ENCODE assay signal across 27 cellular contexts in the genomic region with DNA sequence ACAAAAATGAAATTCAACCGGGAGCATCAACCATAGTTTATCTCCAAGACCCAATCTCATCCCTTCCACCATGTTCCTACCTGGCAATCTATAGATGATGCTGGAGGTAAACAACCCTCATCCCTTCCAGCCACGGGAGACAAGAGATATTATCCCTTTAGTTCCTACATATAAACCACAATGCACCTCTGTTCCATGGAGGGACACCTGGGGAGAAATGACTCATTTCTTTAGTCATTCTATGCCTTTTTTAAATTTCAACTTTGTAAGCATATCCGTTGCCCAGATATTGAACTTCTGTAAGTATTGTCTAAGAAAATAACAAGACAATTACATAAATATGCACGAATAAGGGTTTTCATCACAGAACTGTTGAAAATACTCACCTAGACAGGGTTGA.
"Had no signal": no experiment of that assay in that cellular context is flagged by ENCODE, and none has a peak within 500 bp of the region (broad histone marks: within the 10 kb centered on the region; RNA-seq: fewer than 3 reads in every experiment).

No MANE protein-coding gene starts in this region.

- H3K4me1 ChIP-seq: left ventricle myocardium inferior, stomach, testis, thyroid gland, transverse colon, upper lobe of right lung had no signal

- DNase-seq: hypothalamus; immature natural killer cell; kidney; left colon; left ventricle myocardium inferior; midbrain; mucosa of descending colon; naive thymus-derived CD4-positive, alpha-beta T cell; ovary; right cardiac atrium; stimulated activated CD4-positive, alpha-beta T cell treated with anti-CD3 and anti-CD28 coated beads, Interleukin-12 subunit alpha, Interleukin-12 subunit beta, amount 100 ng/mL, for 4 hours; stimulated activated CD4-positive, alpha-beta T cell treated with anti-CD3 and anti-CD28 coated beads, Interleukin-15, amount 100 ng/mL, for 24 hours; stimulated activated CD4-positive, alpha-beta T cell treated with anti-CD3 and anti-CD28 coated beads, Interleukin-2, amount 100 ng/mL, for 24 hours; stimulated activated CD4-positive, alpha-beta T cell treated with anti-CD3 and anti-CD28 coated beads, Interleukin-4, amount 100 ng/mL, for 1 hour; stimulated activated naive B cell treated with anti-CD40 and anti-IgM and Interleukin-4, amounts not matched to agents 10 μg/mL and 1 μg/mL and 100 μg/mL, for 72 hours; stimulated activated naive CD8-positive, alpha-beta T cell treated with anti-CD3 and anti-CD28 coated beads, Interleukin-15, Interleukin-2, amounts not matched to agents 100 U/mL and 50 U/mL, for 24 hours; stomach; testis; thyroid gland; transverse colon; upper lobe of right lung had no signal

- H3K27me3 ChIP-seq: ovary, testis, thyroid gland, upper lobe of right lung had no signal

- H3K36me3 Mint-ChIP-seq: immature natural killer cell; memory B cell; natural killer cell treated with Interleukin-12 subunit alpha and Interleukin-12 subunit beta and Interleukin-15 and Interleukin-18, amount 100 ng/mL, for 72 hours; stimulated activated naive B cell treated with anti-CD40 and anti-IgM and Interleukin-4, amounts not matched to agents 10 μg/mL and 1 μg/mL and 100 μg/mL, for 72 hours had no signal

- H3K27ac ChIP-seq: left ventricle myocardium inferior, ovary, skin epidermis, stomach, testis, thyroid gland, transverse colon, upper lobe of right lung had no signal

- H3K4me3 ChIP-seq: left ventricle myocardium inferior, lung, mucosa of descending colon, ovary, skin epidermis, stomach, testis, thyroid gland, transverse colon, upper lobe of right lung had no signal

- H3K36me3 ChIP-seq: left ventricle myocardium inferior, ovary, stomach, thyroid gland, transverse colon, upper lobe of right lung had no signal

- H3K27ac Mint-ChIP-seq: immature natural killer cell; memory B cell; naive thymus-derived CD4-positive, alpha-beta T cell; natural killer cell treated with Interleukin-12 subunit alpha and Interleukin-12 subunit beta and Interleukin-15 and Interleukin-18, amount 100 ng/mL, for 72 hours; progenitor cell of endocrine pancreas; stimulated activated naive B cell treated with anti-CD40 and anti-IgM and Interleukin-4, amounts not matched to agents 10 μg/mL and 1 μg/mL and 100 μg/mL, for 72 hours had no signal

- ATAC-seq: left colon; mucosa of descending colon; naive thymus-derived CD4-positive, alpha-beta T cell; natural killer cell treated with Interleukin-12 subunit alpha and Interleukin-12 subunit beta and Interleukin-15 and Interleukin-18, amount 100 ng/mL, for 72 hours; right cardiac atrium; sciatic nerve; stimulated activated naive B cell treated with anti-CD40 and anti-IgM and Interleukin-4, amounts not matched to agents 10 μg/mL and 1 μg/mL and 100 μg/mL, for 72 hours; stimulated activated naive CD8-positive, alpha-beta T cell treated with anti-CD3 and anti-CD28 coated beads, Interleukin-15, Interleukin-2, amounts not matched to agents 100 U/mL and 50 U/mL, for 24 hours; upper lobe of right lung had no signal

- H3K9me3 Mint-ChIP-seq: immature natural killer cell; memory B cell; natural killer cell treated with Interleukin-12 subunit alpha and Interleukin-12 subunit beta and Interleukin-15 and Interleukin-18, amount 100 ng/mL, for 72 hours; stimulated activated naive B cell treated with anti-CD40 and anti-IgM and Interleukin-4, amounts not matched to agents 10 μg/mL and 1 μg/mL and 100 μg/mL, for 72 hours had no signal

- H3K4me3 Mint-ChIP-seq: immature natural killer cell; memory B cell; naive thymus-derived CD4-positive, alpha-beta T cell; natural killer cell treated with Interleukin-12 subunit alpha and Interleukin-12 subunit beta and Interleukin-15 and Interleukin-18, amount 100 ng/mL, for 72 hours; stimulated activated naive B cell treated with anti-CD40 and anti-IgM and Interleukin-4, amounts not matched to agents 10 μg/mL and 1 μg/mL and 100 μg/mL, for 72 hours had no signal

- H3K27me3 Mint-ChIP-seq: memory B cell had no signal

- H3K9me3 ChIP-seq: left ventricle myocardium inferior, mucosa of descending colon, ovary, stomach, testis, thyroid gland, transverse colon, upper lobe of right lung had no signal
